23 cellular contexts compared by ENCODE assay signal in genomic region chr4:136121431-136121830, GRCh38.
DNase-seq lines count a peak whose midpoint lies in the region; ATAC-seq lines count a peak whose summit lies in the region.
"Had no signal": no experiment of that assay in that cellular context is flagged by ENCODE, and none has a peak within 500 bp of the region (broad histone marks: within the 10 kb centered on the region; RNA-seq: fewer than 3 reads in every experiment).

No MANE protein-coding gene starts in this region.

- DNase-seq in NCI-H748 (lab: John Stamatoyannopoulos, UW; ENCODE audit: unreplicated experiment), result peak; percentile 11
- no peak for DNase-seq in NCI-H748 treated with DMSO at 0.1 percent for 48 hours (lab: John Stamatoyannopoulos, UW)
- DNase-seq in NCI-H1436 treated with DMSO at 0.1 percent for 48 hours (lab: John Stamatoyannopoulos, UW), result peak; percentile 78
- DNase-seq in amniotic epithelial cell (ENCODE audit: low read depth), result peak; percentile 4
- DNase-seq in dedifferentiated amniotic fluid mesenchymal stem cell (ENCODE audit: extremely low spot score), result no peak
- no peak for DNase-seq in T-helper 2 cell
- no peak for DNase-seq in cerebellar cortex (ENCODE audit: low spot score)
- DNase-seq: CD4-positive, alpha-beta T cell; GDM1; H7; HFFc6; Karpas-422; MG63; NCI-H1048; NCI-H146; NCI-H2029 treated with DMSO at 0.1 percent for 48 hours; NCI-H2227 treated with DMSO at 0.1 percent for 48 hours; NCI-H524 treated with DMSO at 0.1 percent for 48 hours; SIG-M5; T-cell had no signal

- no peak for ATAC-seq in HG03439 (IDR thresholded peaks at IDR 0.05; ENCODE audit: unreplicated experiment)
- ATAC-seq: A549, SK-N-SH treated with all-trans-retinoic acid at 6 μM for 48 hours, T-cell had no signal

Comparison
In these comparisons a context has a peak if more than half of its experiments do, and no peak if none do; other contexts are left out.
1. DNase-seq: peak in NCI-H748 (single experiment), NCI-H1436 treated with DMSO at 0.1 percent for 48 hours (single experiment) and amniotic epithelial cell (single experiment); none in NCI-H748 treated with DMSO at 0.1 percent for 48 hours (single experiment), dedifferentiated amniotic fluid mesenchymal stem cell (single experiment), T-helper 2 cell (0 of 5) and cerebellar cortex (single experiment).